Comparison of ENCODE assay signal across 12 cellular contexts in genomic region chr13:24625324-24625723, GRCh38. TPM values are rescaled to one million over a fixed set of nuclear protein-coding genes. Genes with fewer than 3 reads are reported as not detected.
DNase-seq lines count a peak whose midpoint lies in the region; ATAC-seq and TF ChIP-seq lines count a peak whose summit lies in the region.
"Had no signal": no experiment of that assay in that cellular context is flagged by ENCODE, and none has a peak within 500 bp of the region (broad histone marks: within the 10 kb centered on the region; RNA-seq: fewer than 3 reads in every experiment).

No MANE protein-coding gene starts in this region.

- peaks cover 7 to 15% (median 12%) of the 10 kb centered on the region in 4 donors for H3K4me1 ChIP-seq in upper lobe of left lung

- peak overlapping the region in 3 of 4 donors; percentile 16 to 54 (median 17) for H3K27ac ChIP-seq in upper lobe of left lung
- H3K27ac ChIP-seq: C4-2B had no signal

- no peaks in the 10 kb centered on the region for H3K36me3 Mint-ChIP-seq in activated naive CD4-positive, alpha-beta T cell treated with anti-CD3 and anti-CD28 coated beads, Interleukin-2, amount 50 U/mL, for 24 hours

- H3K27me3 ChIP-seq in upper lobe of left lung: no peaks in the 10 kb centered on the region

- H3K4me1 Mint-ChIP-seq in activated naive CD4-positive, alpha-beta T cell treated with anti-CD3 and anti-CD28 coated beads, Interleukin-2, amount 50 U/mL, for 24 hours: peaks cover 31% of the 10 kb centered on the region

- peak overlapping the region; percentile 31 for H3K27ac Mint-ChIP-seq in activated naive CD4-positive, alpha-beta T cell treated with anti-CD3 and anti-CD28 coated beads, Interleukin-2, amount 50 U/mL, for 24 hours

- H3K27me3 Mint-ChIP-seq in activated naive CD4-positive, alpha-beta T cell treated with anti-CD3 and anti-CD28 coated beads, Interleukin-2, amount 50 U/mL, for 24 hours: no peaks in the 10 kb centered on the region

- H3K4me3 Mint-ChIP-seq in activated naive CD4-positive, alpha-beta T cell treated with anti-CD3 and anti-CD28 coated beads, Interleukin-2, amount 50 U/mL, for 24 hours: peak overlapping the region; percentile 1

- no peak for TF ChIP-seq POLR2A in upper lobe of left lung (IDR thresholded peaks at IDR 0.05)

- H3K9me3 ChIP-seq in upper lobe of left lung: no peaks in the 10 kb centered on the region

- no peak for ATAC-seq in upper lobe of left lung (ENCODE audit: low FRiP score in 2 of 2)

- no peaks in the 10 kb centered on the region for H3K36me3 ChIP-seq in upper lobe of left lung

- DNase-seq in activated naive CD4-positive, alpha-beta T cell treated with anti-CD3 and anti-CD28 coated beads, Interleukin-2, amount 50 U/mL, for 16 hours: no peak
- DNase-seq in HT-29 (ENCODE audit: low spot score) (peak; percentile 28), choroid plexus epithelial cell (ENCODE audit: low read depth) (peak; percentile 18), upper lobe of left lung (no peak), OCI-M2 (lab: John Stamatoyannopoulos, UW; ENCODE audit: unreplicated experiment) (no peak), HCEC 1CT (no peak), 8988T (no peak)
- DNase-seq: amniotic stem cell; NCI-H2107; stimulated activated CD4-positive, alpha-beta T cell treated with anti-CD3 and anti-CD28 coated beads, Interleukin-2, amount 100 ng/mL, for 24 hours had no signal

- TF ChIP-seq CTCF in choroid plexus epithelial cell (conservative IDR thresholded peaks at IDR 0.05; ENCODE audit: low read depth, low read length) (no peak), upper lobe of left lung (IDR thresholded peaks at IDR 0.05) (no peak)

- WGBS in upper lobe of left lung, 2 donors: 36 to 44% methylated on average over 3 of the region's 3 CpGs

- H3K4me3 ChIP-seq in choroid plexus epithelial cell (ENCODE audit: low read depth, low read length) (no peak overlapping the region), upper lobe of left lung (no peak overlapping the region)

- H3K9me3 Mint-ChIP-seq in activated naive CD4-positive, alpha-beta T cell treated with anti-CD3 and anti-CD28 coated beads, Interleukin-2, amount 50 U/mL, for 24 hours: no peaks in the 10 kb centered on the region

- TF ChIP-seq EP300 in upper lobe of left lung (IDR thresholded peaks at IDR 0.05): no peak

RNA-seq across cellular contexts. Expression of gene ATP12A, which starts 54.9 kb away (rescaled TPM):
- total RNA-seq in HT-29 (2014; rRNA removed; shearing (Covaris generic)): not detected in 2 replicates
- 10 to 100 TPM in 1 of 6 donors, 1 to 10 TPM in 1, under 1 TPM in 3, not detected in 1; 0.22 to 10.0 (median 0.34) TPM for total RNA-seq in upper lobe of left lung

Comparison
In these comparisons a context has a peak if more than half of its experiments do, and no peak if none do; other contexts are left out.
1. DNase-seq: peak in HT-29 (single experiment) and choroid plexus epithelial cell (single experiment); none in activated naive CD4-positive, alpha-beta T cell treated with anti-CD3 and anti-CD28 coated beads, Interleukin-2, amount 50 U/mL, for 16 hours (single experiment), upper lobe of left lung (0 of 2), OCI-M2 (single experiment), HCEC 1CT (single experiment) and 8988T (single experiment).